ENCODE assay signal across 13 cellular contexts in the genomic region with DNA sequence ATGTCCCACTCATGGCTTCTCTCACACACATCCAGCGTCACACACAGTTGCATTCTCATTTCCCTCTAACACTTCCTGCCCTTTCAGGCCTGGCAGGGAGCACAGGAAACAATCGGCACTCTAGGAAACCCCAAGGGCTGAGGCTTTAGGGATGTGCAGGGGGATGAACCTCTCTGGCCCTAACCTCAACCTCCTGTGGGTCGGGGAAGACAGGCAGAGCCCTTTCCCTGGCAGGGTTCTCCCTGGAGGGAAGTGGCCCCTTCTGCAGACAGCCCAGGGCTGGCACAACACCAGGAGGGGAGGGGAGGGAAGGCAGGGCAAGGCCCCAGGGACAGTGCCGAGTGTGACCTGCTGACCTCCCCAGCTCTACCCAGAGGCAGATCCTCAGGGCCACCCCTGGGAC. TPM values are rescaled to one million over a fixed set of nuclear protein-coding genes. Genes with fewer than 3 reads are reported as not detected.
A peak's percentile ranks its signal among the peaks of the same experiment; 100 is the strongest.
DNase-seq lines count a peak whose midpoint lies in the region; ATAC-seq and TF ChIP-seq lines count a peak whose summit lies in the region.
"Had no signal": no experiment of that assay in that cellular context is flagged by ENCODE, and none has a peak within 500 bp of the region (broad histone marks: within the 10 kb centered on the region; RNA-seq: fewer than 3 reads in every experiment).

No MANE protein-coding gene starts in this region.

- no peak for TF ChIP-seq POLR2A in gastroesophageal sphincter (IDR thresholded peaks at IDR 0.05)

- H2AFZ ChIP-seq in PC-9, result no peak overlapping the region

- WGBS in gastroesophageal sphincter (ENCODE audit: low coverage in 1 of 2), 2 donors, result 0% methylated on average over 1 of the region's 4 CpGs

- H3K4me1 ChIP-seq in PC-9 (replicated peaks; ENCODE audit: insufficient read depth) (peaks cover 47% of the 10 kb centered on the region), gastroesophageal sphincter (peaks cover 2 to 90% (median 53%) of the 10 kb centered on the region in 3 donors), skeletal muscle satellite cell (ENCODE audit: control insufficient read depth, insufficient read depth, low read length) (peaks cover 80% of the 10 kb centered on the region)

- no TSS peak for BruUV-seq in PC-9 (replicated peaks; lab: Mats Ljungman, UMichigan)

- H3K4me2 ChIP-seq in PC-9 (peak overlapping the region; percentile 19; the same call in 1 of the 2 replicates), skeletal muscle satellite cell (ENCODE audit: low read length) (peak overlapping the region; percentile 97)

- peaks cover 3% of the 10 kb centered on the region; the same call in 1 of the 2 replicates for H3F3A ChIP-seq in PC-9 (ENCODE audit: insufficient read depth, low read depth)

- H3K9ac ChIP-seq in skeletal muscle satellite cell (ENCODE audit: low read depth, low read length), result peak overlapping the region; percentile 47

- ATAC-seq in gastroesophageal sphincter, result no peak
- ATAC-seq: left colon had no signal

- H3K9me3 ChIP-seq in PC-9 (ENCODE audit: insufficient read depth, low read depth) (no peaks in the 10 kb centered on the region), gastroesophageal sphincter (no peaks in the 10 kb centered on the region), skeletal muscle satellite cell (replicated peaks; ENCODE audit: low read length) (no peaks in the 10 kb centered on the region)
- H3K9me3 ChIP-seq: HAP-1 had no signal

- TF ChIP-seq EP300 in gastroesophageal sphincter (IDR thresholded peaks at IDR 0.05), result no peak

- TF ChIP-seq CTCF in PC-9 (conservative IDR thresholded peaks at IDR 0.05) (no peak), gastroesophageal sphincter (IDR thresholded peaks at IDR 0.05) (no peak)

- H3K36me3 ChIP-seq in PC-9 (ENCODE audit: low read depth) (no peaks in the 10 kb centered on the region), gastroesophageal sphincter (no peaks in the 10 kb centered on the region), skeletal muscle satellite cell (ENCODE audit: insufficient read depth, low read length) (peaks cover 5% of the 10 kb centered on the region)
- H3K36me3 ChIP-seq: HAP-1 had no signal

- intact Hi-C loops in PC-9 (cut with micrococcal nuclease; ENCODE audit: unreplicated experiment), result no loop called here

- DNase-seq in NCI-H345 (lab: John Stamatoyannopoulos, UW) (peak; percentile 15), NCI-H345 treated with DMSO at 0.1 percent for 48 hours (lab: John Stamatoyannopoulos, UW; ENCODE audit: unreplicated experiment) (no peak), PC-9 (no peak), epidermal melanocyte (ENCODE audit: insufficient read length, low spot score) (no peak), NCI-H146 treated with DMSO at 0.1 percent for 48 hours (lab: John Stamatoyannopoulos, UW; ENCODE audit: unreplicated experiment) (no peak), activated gamma-delta T cell treated with Interleukin-2 at 50 U/mL for 16 hours (no peak)
- DNase-seq: activated CD8-positive, alpha-beta memory T cell treated with anti-CD3 and anti-CD28 coated beads for 24 hours; central memory CD4-positive, alpha-beta T cell; left colon; OCI-M1 had no signal

- H3K4me3 ChIP-seq in PC-9 (no peak overlapping the region), gastroesophageal sphincter (peak overlapping the region; percentile 77 to 96), skeletal muscle satellite cell (ENCODE audit: low read length) (peak overlapping the region; percentile 79)
- H3K4me3 ChIP-seq: HAP-1 had no signal

- no peaks in the 10 kb centered on the region for H3K9me2 ChIP-seq in PC-9 (ENCODE audit: insufficient read depth)

- H3K27ac ChIP-seq in PC-9, result no peak overlapping the region
- H3K27ac ChIP-seq in gastroesophageal sphincter, result peak overlapping the region; percentile 90 to 100 (median 98)

- peaks cover 85% of the 10 kb centered on the region for H3K79me2 ChIP-seq in PC-9 (ENCODE audit: low read depth)

- POLR2A ChIA-PET in PC-9 (lab: Charles Lee; ENCODE audit: unreplicated experiment), result no interaction called here

- H3K27me3 ChIP-seq in PC-9 (ENCODE audit: insufficient read depth, low read depth), result no peaks in the 10 kb centered on the region
- H3K27me3 ChIP-seq in gastroesophageal sphincter, result peaks cover 3% of the 10 kb centered on the region
- no peaks in the 10 kb centered on the region for H3K27me3 ChIP-seq in skeletal muscle satellite cell (ENCODE audit: control insufficient read depth, insufficient read depth, low read length)

- CTCF ChIA-PET in PC-9 (lab: Charles Lee), result no interaction called here

- H4K20me1 ChIP-seq in PC-9 (ENCODE audit: insufficient read depth), result peaks cover 18% of the 10 kb centered on the region; the same call in 1 of the 2 replicates

RNA-seq across cellular contexts. Expression of a gene that starts 2.7 kb away (rescaled TPM):
- 33.1 and 40.1 TPM in 2 replicates for total RNA-seq in PC-9 (2021)
- 100 to 1,000 TPM in 1 of 4 donors, 10 to 100 TPM in 3; 58.3 to 122 (median 72.5) TPM for total RNA-seq in gastroesophageal sphincter
- total RNA-seq in skeletal muscle satellite cell (2012; rRNA removed), result 6.8 and 8.1 TPM in 2 replicates

RNA-seq across cellular contexts. Expression of a gene that starts 18.5 kb away (rescaled TPM):
- total RNA-seq in PC-9 (2021) (not detected in 2 replicates), gastroesophageal sphincter (under 1 TPM in 1 of 4 donors, not detected in 3; 0.89 TPM)
- total RNA-seq in skeletal muscle satellite cell (2012; rRNA removed), result not detected in 2 replicates
- total RNA-seq: left colon had no signal

RNA-seq across cellular contexts. Expression of a gene that starts 26.0 kb away (rescaled TPM):
- total RNA-seq in PC-9 (2021), result 1,335 and 1,742 TPM in 2 replicates
- total RNA-seq in gastroesophageal sphincter, result 1,000 to 10,000 TPM in 3 of 4 donors, 100 to 1,000 TPM in 1; 870 to 1,936 (median 1,411) TPM
- 1,553 and 2,067 TPM in 2 replicates for total RNA-seq in skeletal muscle satellite cell (2012; rRNA removed)

RNA-seq across cellular contexts. Expression of a gene that starts 42.0 kb away (rescaled TPM):
- total RNA-seq in PC-9 (2021), result 6.9 and 9.6 TPM in 2 replicates
- total RNA-seq in gastroesophageal sphincter, result 1 to 10 TPM; 2.6 to 5.0 (median 3.8) TPM
- 6.3 TPM in 2 replicates for total RNA-seq in skeletal muscle satellite cell (2012; rRNA removed)
